In genomic region chr10:97939446-97939990, GRCh38 we compare ENCODE assay signal across 22 cellular contexts.
"Had no signal": no experiment of that assay in that cellular context is flagged by ENCODE, and none has a peak within 500 bp of the region (broad histone marks: within the 10 kb centered on the region; RNA-seq: fewer than 3 reads in every experiment).

No MANE protein-coding gene starts in this region.

- H3K4me1 Mint-ChIP-seq: activated naive CD4-positive, alpha-beta T cell treated with anti-CD3 and anti-CD28 coated beads, Interleukin-2, amount 10 ng/mL, durations not matched to agents 7 days and 5 days; brain; central memory CD8-positive, alpha-beta T cell; neural progenitor cell had no signal

- H3K4me1 ChIP-seq: esophagus muscularis mucosa, gastroesophageal sphincter, lower lobe of right lung, neural progenitor cell, prostate gland, upper lobe of left lung had no signal

- H3K27me3 ChIP-seq: neural progenitor cell, upper lobe of left lung had no signal

- H3K27ac Mint-ChIP-seq: activated naive CD4-positive, alpha-beta T cell treated with anti-CD3 and anti-CD28 coated beads, Interleukin-2, amount 10 ng/mL, durations not matched to agents 7 days and 5 days; brain; neural progenitor cell had no signal

- ATAC-seq: activated T-cell treated with anti-CD3 and anti-CD28 coated beads, Interleukin-2, amount 50 U/mL, for 4 hours; gastroesophageal sphincter; left colon; naive thymus-derived CD8-positive, alpha-beta T cell had no signal

- H3K4me3 Mint-ChIP-seq: activated naive CD4-positive, alpha-beta T cell treated with anti-CD3 and anti-CD28 coated beads, Interleukin-2, amount 10 ng/mL, durations not matched to agents 7 days and 5 days; activated T-cell treated with anti-CD3 and anti-CD28 coated beads, Interleukin-2, amount 50 U/mL, for 4 hours; brain; central memory CD8-positive, alpha-beta T cell; naive thymus-derived CD8-positive, alpha-beta T cell; neural progenitor cell had no signal

- DNase-seq: activated CD4-positive, alpha-beta T cell treated with anti-CD3 and anti-CD28 coated beads for 4 hours; activated CD4-positive, alpha-beta T cell treated with anti-CD3 and anti-CD28 coated beads, Interleukin-2, amount 50 U/mL, for 48 hours; activated CD4-positive, CD25-positive, alpha-beta regulatory T cell; activated CD8-positive, alpha-beta memory T cell treated with anti-CD3 and anti-CD28 coated beads, Interleukin-2, amount 50 U/mL, for 48 hours; activated naive CD4-positive, alpha-beta T cell treated with anti-CD3 and anti-CD28 coated beads, Interleukin-2, amount 10 ng/mL, durations not matched to agents 7 days and 5 days; activated T-cell treated with anti-CD3 and anti-CD28 coated beads, Interleukin-2, amount 50 U/mL, for 4 hours; effector memory CD4-positive, alpha-beta T cell; head of caudate nucleus; hypothalamus; left colon; lower lobe of right lung; naive thymus-derived CD8-positive, alpha-beta T cell; stimulated activated CD4-positive, alpha-beta T cell treated with anti-CD3 and anti-CD28 coated beads, Interleukin-4, amount 100 ng/mL, for 24 hours; stimulated activated naive CD4-positive, alpha-beta T cell treated with Interleukin-2 at 50 U/mL for 16 hours had no signal

- H3K36me3 ChIP-seq: esophagus muscularis mucosa, gastroesophageal sphincter, lower lobe of right lung, neural progenitor cell, prostate gland, thoracic aorta, upper lobe of left lung had no signal

- H3K9me3 ChIP-seq: prostate gland, thoracic aorta, upper lobe of left lung had no signal

- H3K27ac ChIP-seq: esophagus muscularis mucosa, gastroesophageal sphincter, lower lobe of right lung, neural progenitor cell, prostate gland, thoracic aorta, upper lobe of left lung had no signal

- H3K4me3 ChIP-seq: esophagus muscularis mucosa, gastroesophageal sphincter, lower lobe of right lung, neural progenitor cell, prostate gland, thoracic aorta, upper lobe of left lung had no signal

- H3K36me3 Mint-ChIP-seq: activated naive CD4-positive, alpha-beta T cell treated with anti-CD3 and anti-CD28 coated beads, Interleukin-2, amount 10 ng/mL, durations not matched to agents 7 days and 5 days; brain; neural progenitor cell had no signal
